In genomic region chr11:64801591-64802369, GRCh38 we compare ENCODE assay signal across 8 cellular contexts. TPM values are rescaled to one million over a fixed set of nuclear protein-coding genes. Genes with fewer than 3 reads are reported as not detected.
DNase-seq lines count a peak whose midpoint lies in the region; ATAC-seq, FAIRE-seq and TF ChIP-seq lines count a peak whose summit lies in the region.

No MANE protein-coding gene starts in this region.

- FAIRE-seq in H54 (lab: Jason Lieb, UNC), result no peak

- ATAC-seq in SK-N-SH treated with all-trans-retinoic acid at 6 μM for 48 hours, result no peak

- no peaks in the 10 kb centered on the region for H3K9me3 ChIP-seq in SK-N-SH

- peak; percentile 17 for DNase-seq in SK-N-SH
- DNase-seq in activated CD4-positive, alpha-beta memory T cell treated with anti-CD3 and anti-CD28 coated beads, Interleukin-2, amount 10 ng/mL, durations not matched to agents 7 days and 5 days, result no peak
- DNase-seq in immature natural killer cell, result no peak
- peak in 1 of 49 donors; percentile 38 for DNase-seq in substantia nigra (lab: John Stamatoyannopoulos, UW)
- DNase-seq in NCI-H1048 (lab: John Stamatoyannopoulos, UW), result no peak
- no peak for DNase-seq in H54 (ENCODE audit: insufficient read length, low spot score)
- DNase-seq in NCI-H748 treated with DMSO at 0.1 percent for 48 hours (lab: John Stamatoyannopoulos, UW), result no peak

- no peaks in the 10 kb centered on the region for H4K20me1 ChIP-seq in SK-N-SH (ENCODE audit: insufficient read depth)

- no peaks in the 10 kb centered on the region for H3K79me2 ChIP-seq in SK-N-SH (ENCODE audit: insufficient read depth)

- H3K9ac ChIP-seq in SK-N-SH, result peak overlapping the region; percentile 43; the same call in 1 of the 2 replicates

- peaks cover 35% of the 10 kb centered on the region for H3K4me1 Mint-ChIP-seq in activated CD4-positive, alpha-beta memory T cell treated with anti-CD3 and anti-CD28 coated beads, Interleukin-2, amount 10 ng/mL, durations not matched to agents 7 days and 5 days
- peaks cover 11 to 15% of the 10 kb centered on the region in 2 donors for H3K4me1 Mint-ChIP-seq in immature natural killer cell

- POLR2A ChIA-PET in SK-N-SH (lab: Yijun Ruan, JAX), result interaction anchor here (0.9 kb wide), 1 partner anchor 333 kb away, joined by 3 read pairs; no protein-coding TSS in a partner anchor
- POLR2A ChIA-PET in activated CD4-positive, alpha-beta memory T cell treated with anti-CD3 and anti-CD28 coated beads, Interleukin-2, amount 10 ng/mL, durations not matched to agents 7 days and 5 days (lab: Charles Lee), result interaction anchor here (0.8 to 3.1 kb wide), 9 partner anchors 9 to 484 kb away, joined by 3 to 18 read pairs (median 6); partner anchors contain the start of genes MEN1, PRDX5, RASGRP2 and SF1

- peak overlapping the region; percentile 68 to 69; a peak in 3 of 4 replicates for H3K4me3 ChIP-seq in SK-N-SH (ENCODE audit: low read depth in 2 of 2, low read length in 1 of 2)

- TF ChIP-seq POLR2A in H54 (IDR thresholded peaks at IDR 0.05; ENCODE audit: low read depth, low read length), result no peak

- peak overlapping the region; percentile 80 for H3K4me3 Mint-ChIP-seq in activated CD4-positive, alpha-beta memory T cell treated with anti-CD3 and anti-CD28 coated beads, Interleukin-2, amount 10 ng/mL, durations not matched to agents 7 days and 5 days
- peak overlapping the region; percentile 46 to 71 (median 62) for H3K4me3 Mint-ChIP-seq in immature natural killer cell

- no peak for TF ChIP-seq EP300 in SK-N-SH (IDR thresholded peaks at IDR 0.05; ENCODE audit: borderline replicate concordance in 1 of 2, low read depth in 1 of 2, low read length in 1 of 2)

- TF ChIP-seq RAD21 in SK-N-SH (IDR thresholded peaks at IDR 0.05; ENCODE audit: low read length), result no peak

- WGBS in SK-N-SH (ENCODE audit: low lambda C conversion rate), result 100% methylated on average over 3 of the region's 13 CpGs

- peaks cover 7 to 18% of the 10 kb centered on the region in 2 experiments; a peak in 2 of 4 replicates for H3K4me1 ChIP-seq in SK-N-SH (ENCODE audit: control insufficient read depth in 1 of 2, insufficient read depth in 2 of 2, low read depth in 1 of 2, low read length in 1 of 2)

- H3K27ac ChIP-seq in SK-N-SH (ENCODE audit: low read depth in 2 of 2, low read length in 1 of 2) (no peak overlapping the region; a peak in 1 of 4 replicates), substantia nigra (ENCODE audit: low read depth, low read length, poor library complexity, severe bottlenecking) (peak overlapping the region; percentile 89)

- no peaks in the 10 kb centered on the region for H3K9me3 Mint-ChIP-seq in activated CD4-positive, alpha-beta memory T cell treated with anti-CD3 and anti-CD28 coated beads, Interleukin-2, amount 10 ng/mL, durations not matched to agents 7 days and 5 days
- H3K9me3 Mint-ChIP-seq in immature natural killer cell, result no peaks in the 10 kb centered on the region

- peak overlapping the region; percentile 89 for H3K4me2 ChIP-seq in SK-N-SH

- no peaks in the 10 kb centered on the region for H3K9me2 ChIP-seq in SK-N-SH

- CTCF ChIA-PET in SK-N-SH (lab: Yijun Ruan, JAX), result interaction anchor here (1.0 to 3.3 kb wide), 3 partner anchors 15 to 298 kb away, joined by 3 to 20 read pairs (median 4); no protein-coding TSS in a partner anchor
- CTCF ChIA-PET in activated CD4-positive, alpha-beta memory T cell treated with anti-CD3 and anti-CD28 coated beads, Interleukin-2, amount 10 ng/mL, durations not matched to agents 7 days and 5 days (lab: Charles Lee), result interaction anchor here (1.0 to 1.6 kb wide), 3 partner anchors 20 to 46 kb away, joined by 3 to 5 read pairs (median 4); no protein-coding TSS in a partner anchor

- peaks cover 34% of the 10 kb centered on the region for H3K36me3 Mint-ChIP-seq in activated CD4-positive, alpha-beta memory T cell treated with anti-CD3 and anti-CD28 coated beads, Interleukin-2, amount 10 ng/mL, durations not matched to agents 7 days and 5 days (ENCODE audit: low read depth)
- peaks cover 0 to 8% (median 6%) of the 10 kb centered on the region in 3 donors for H3K36me3 Mint-ChIP-seq in immature natural killer cell

- H3K27me3 ChIP-seq in SK-N-SH (ENCODE audit: insufficient read depth), result no peaks in the 10 kb centered on the region

- H3K27ac Mint-ChIP-seq in activated CD4-positive, alpha-beta memory T cell treated with anti-CD3 and anti-CD28 coated beads, Interleukin-2, amount 10 ng/mL, durations not matched to agents 7 days and 5 days, result peak overlapping the region; percentile 80
- H3K27ac Mint-ChIP-seq in immature natural killer cell, result peak overlapping the region in 5 of 6 donors; percentile 53 to 87 (median 60)

- TF ChIP-seq CTCF in SK-N-SH (IDR thresholded peaks at IDR 0.05), result no peak

- H3F3A ChIP-seq in SK-N-SH (replicated peaks; ENCODE audit: insufficient read depth), result peaks cover 3% of the 10 kb centered on the region

- H3K36me3 ChIP-seq in SK-N-SH (replicated peaks in 1 of 2; ENCODE audit: control insufficient read depth in 1 of 2, insufficient read depth in 2 of 2, low read length in 1 of 2), result peaks cover 0 to 31% of the 10 kb centered on the region in 2 experiments

- no peak overlapping the region for H2AFZ ChIP-seq in SK-N-SH (ENCODE audit: low read depth)

- H3K27me3 Mint-ChIP-seq in activated CD4-positive, alpha-beta memory T cell treated with anti-CD3 and anti-CD28 coated beads, Interleukin-2, amount 10 ng/mL, durations not matched to agents 7 days and 5 days, result no peaks in the 10 kb centered on the region
- peaks cover 2 to 5% (median 2%) of the 10 kb centered on the region in 3 donors for H3K27me3 Mint-ChIP-seq in immature natural killer cell (ENCODE audit: low read depth in 3 of 3)

TF ChIP-seq in SK-N-SH, 30 proteins besides CTCF, POLR2A, EP300 and RAD21 (continues in another document):
- TF ChIP-seq POLR2AphosphoS5 (IDR thresholded peaks at IDR 0.05; ENCODE audit: low read depth, low read length) (no peak), MXI1 (IDR thresholded peaks at IDR 0.05; ENCODE audit: low read depth, low read length) (no peak), SMC3 (IDR thresholded peaks at IDR 0.05; ENCODE audit: low read depth, low read length) (no peak), ELF1 (IDR thresholded peaks at IDR 0.05) (no peak), RCOR1 (IDR thresholded peaks at IDR 0.05; ENCODE audit: low read length) (no peak), FOXJ3 (CRISPR knock-in tag; IDR thresholded peaks at IDR 0.05) (no peak), NRF1 (IDR thresholded peaks at IDR 0.05; ENCODE audit: low read depth, low read length) (no peak), GABPA (IDR thresholded peaks at IDR 0.05; ENCODE audit: low read depth) (no peak), RFX5 (IDR thresholded peaks at IDR 0.05; ENCODE audit: low read length) (no peak), GATA2 (CRISPR knock-in tag; IDR thresholded peaks at IDR 0.05) (no peak)

TF ChIP-seq in SK-N-SH treated with all-trans-retinoic acid at 6 μM for 48 hours, 23 proteins besides CTCF, POLR2A, EP300 and RAD21 (continues in another document):
- no peak for TF ChIP-seq RARB (CRISPR knock-in tag; IDR thresholded peaks at IDR 0.05)
- TF ChIP-seq, protein P1, sequence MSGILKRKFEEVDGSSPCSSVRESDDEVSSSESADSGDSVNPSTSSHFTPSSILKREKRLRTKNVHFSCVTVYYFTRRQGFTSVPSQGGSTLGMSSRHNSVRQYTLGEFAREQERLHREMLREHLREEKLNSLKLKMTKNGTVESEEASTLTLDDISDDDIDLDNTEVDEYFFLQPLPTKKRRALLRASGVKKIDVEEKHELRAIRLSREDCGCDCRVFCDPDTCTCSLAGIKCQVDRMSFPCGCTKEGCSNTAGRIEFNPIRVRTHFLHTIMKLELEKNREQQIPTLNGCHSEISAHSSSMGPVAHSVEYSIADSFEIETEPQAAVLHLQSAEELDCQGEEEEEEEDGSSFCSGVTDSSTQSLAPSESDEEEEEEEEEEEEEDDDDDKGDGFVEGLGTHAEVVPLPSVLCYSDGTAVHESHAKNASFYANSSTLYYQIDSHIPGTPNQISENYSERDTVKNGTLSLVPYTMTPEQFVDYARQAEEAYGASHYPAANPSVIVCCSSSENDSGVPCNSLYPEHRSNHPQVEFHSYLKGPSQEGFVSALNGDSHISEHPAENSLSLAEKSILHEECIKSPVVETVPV (CRISPR knock-in tag; IDR thresholded peaks at IDR 0.05), result no peak

RNA-seq across cellular contexts. Expression of gene MAP4K2, which starts 1.2 kb away (rescaled TPM):
- polyA plus RNA-seq in SK-N-SH (2012; rRNA removed) (17.4 and 20.0 TPM in 2 replicates), immature natural killer cell (10 to 100 TPM in 2 of 3 donors, 1 to 10 TPM in 1; 9.2 to 16.4 (median 15.9) TPM)
- 6.5 and 10.8 TPM in 2 replicates for polyA plus RNA-seq in SK-N-SH (2012; cell fraction: cytosol; rRNA removed)
- 52.1 and 63.7 TPM in 2 replicates for polyA plus RNA-seq in SK-N-SH (2012; cell fraction: nucleus; rRNA removed)
- total RNA-seq in activated CD4-positive, alpha-beta memory T cell treated with anti-CD3 and anti-CD28 coated beads, Interleukin-2, amount 10 ng/mL, durations not matched to agents 7 days and 5 days, result 10 to 100 TPM; 95.6 to 98.0 TPM

RNA-seq across cellular contexts. Expression of gene MEN1, which starts 8.6 kb away (rescaled TPM):
- polyA plus RNA-seq in SK-N-SH (2012; rRNA removed), result 40.7 and 52.9 TPM in 2 replicates
- 17.3 and 26.9 TPM in 2 replicates for polyA plus RNA-seq in SK-N-SH (2012; cell fraction: cytosol; rRNA removed)
- polyA plus RNA-seq in SK-N-SH (2012; cell fraction: nucleus; rRNA removed), result 101 and 105 TPM in 2 replicates
- total RNA-seq in activated CD4-positive, alpha-beta memory T cell treated with anti-CD3 and anti-CD28 coated beads, Interleukin-2, amount 10 ng/mL, durations not matched to agents 7 days and 5 days, result 10 to 100 TPM; 32.5 to 33.4 TPM
- 10 to 100 TPM; 15.3 to 36.1 (median 27.1) TPM for polyA plus RNA-seq in immature natural killer cell

RNA-seq across cellular contexts. Expression of gene SF1, which starts 23.4 kb away (rescaled TPM):
- polyA plus RNA-seq in SK-N-SH (2012; rRNA removed) (59.4 and 66.3 TPM in 2 replicates), immature natural killer cell (100 to 1,000 TPM in 1 of 3 donors, 10 to 100 TPM in 2; 51.1 to 142 (median 56.3) TPM)
- 60.8 and 62.6 TPM in 2 replicates for polyA plus RNA-seq in SK-N-SH (2012; cell fraction: cytosol; rRNA removed)
- 316 TPM in 2 replicates for polyA plus RNA-seq in SK-N-SH (2012; cell fraction: nucleus; rRNA removed)
- total RNA-seq in activated CD4-positive, alpha-beta memory T cell treated with anti-CD3 and anti-CD28 coated beads, Interleukin-2, amount 10 ng/mL, durations not matched to agents 7 days and 5 days, result 100 to 1,000 TPM; 385 to 390 TPM

RNA-seq across cellular contexts. Expression of gene PYGM, which starts 42.0 kb away (rescaled TPM):
- polyA plus RNA-seq in SK-N-SH (2012; rRNA removed) (0.08 TPM in 2 replicates), immature natural killer cell (1 to 10 TPM in 1 of 3 donors, under 1 TPM in 1, not detected in 1; 0.63 to 1.1 TPM)
- polyA plus RNA-seq in SK-N-SH (2012; cell fraction: cytosol; rRNA removed), result 0.03 and 0.05 TPM in 2 replicates
- 0.21 and 0.23 TPM in 2 replicates for polyA plus RNA-seq in SK-N-SH (2012; cell fraction: nucleus; rRNA removed)
- total RNA-seq in activated CD4-positive, alpha-beta memory T cell treated with anti-CD3 and anti-CD28 coated beads, Interleukin-2, amount 10 ng/mL, durations not matched to agents 7 days and 5 days, result 1 to 10 TPM; 3.1 to 4.0 TPM

RNA-seq across cellular contexts. Expression of gene CDC42BPG, which starts 42.7 kb away (rescaled TPM):
- 0.33 and 0.42 TPM in 2 replicates for polyA plus RNA-seq in SK-N-SH (2012; rRNA removed)
- 0.15 and 0.25 TPM in 2 replicates for polyA plus RNA-seq in SK-N-SH (2012; cell fraction: cytosol; rRNA removed)
- 1.00 and 1.3 TPM in 2 replicates for polyA plus RNA-seq in SK-N-SH (2012; cell fraction: nucleus; rRNA removed)
- under 1 TPM; 0.65 to 0.70 TPM for total RNA-seq in activated CD4-positive, alpha-beta memory T cell treated with anti-CD3 and anti-CD28 coated beads, Interleukin-2, amount 10 ng/mL, durations not matched to agents 7 days and 5 days
- under 1 TPM in 2 of 3 donors, not detected in 1; 0.13 to 0.22 TPM for polyA plus RNA-seq in immature natural killer cell
